Comparison of ENCODE assay signal across 1 cellular context in the genomic region with DNA sequence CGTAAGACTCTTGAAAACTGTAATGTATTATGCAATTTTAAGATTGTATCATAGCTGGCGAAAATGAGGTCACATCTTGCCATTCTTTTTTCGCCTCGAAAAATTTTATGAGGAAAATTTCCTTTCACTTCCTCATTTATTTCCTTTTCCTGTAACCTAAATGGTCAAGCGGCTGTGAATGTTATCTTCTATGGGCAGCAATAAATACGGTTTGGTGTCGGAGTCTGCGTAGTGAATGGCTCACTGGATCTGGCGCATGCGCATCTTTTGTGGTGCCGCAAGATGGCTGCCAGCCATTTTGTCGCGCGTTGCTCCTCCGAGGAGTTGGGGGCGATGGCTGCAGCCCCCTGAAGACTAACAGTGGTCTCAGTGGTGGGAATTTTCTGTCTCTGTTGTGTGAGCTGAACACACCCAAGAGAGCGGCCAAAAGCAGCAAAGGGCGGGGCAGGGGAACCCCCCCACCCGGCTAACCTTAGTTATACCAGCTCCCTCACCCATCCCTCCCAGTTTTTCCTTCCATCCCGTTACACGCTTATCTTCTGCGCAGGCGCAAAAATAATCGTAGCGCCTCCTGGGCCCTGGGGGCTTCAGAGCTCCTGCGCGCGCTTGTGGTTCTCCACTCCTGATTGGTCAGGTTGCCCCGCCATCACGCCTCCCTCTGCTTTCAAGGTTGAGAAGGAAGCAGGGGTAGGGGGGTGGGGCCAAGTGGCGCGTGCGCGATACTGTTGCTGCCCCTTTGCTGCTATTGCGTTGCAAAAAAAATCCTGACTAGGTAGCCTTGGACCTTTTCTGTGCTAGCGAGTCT.
TF ChIP-seq lines count a peak whose summit lies in the region.

A gene (plus strand): TSS at position 722 of the 805 bp plus-strand sequence. CDS start 568 bp downstream, outside the sequence.

TF ChIP-seq in HepG2, 621 proteins besides CTCF, POLR2A, EP300 and RAD21 (continued from another document and continues in another):
- TF ChIP-seq, protein P1, sequence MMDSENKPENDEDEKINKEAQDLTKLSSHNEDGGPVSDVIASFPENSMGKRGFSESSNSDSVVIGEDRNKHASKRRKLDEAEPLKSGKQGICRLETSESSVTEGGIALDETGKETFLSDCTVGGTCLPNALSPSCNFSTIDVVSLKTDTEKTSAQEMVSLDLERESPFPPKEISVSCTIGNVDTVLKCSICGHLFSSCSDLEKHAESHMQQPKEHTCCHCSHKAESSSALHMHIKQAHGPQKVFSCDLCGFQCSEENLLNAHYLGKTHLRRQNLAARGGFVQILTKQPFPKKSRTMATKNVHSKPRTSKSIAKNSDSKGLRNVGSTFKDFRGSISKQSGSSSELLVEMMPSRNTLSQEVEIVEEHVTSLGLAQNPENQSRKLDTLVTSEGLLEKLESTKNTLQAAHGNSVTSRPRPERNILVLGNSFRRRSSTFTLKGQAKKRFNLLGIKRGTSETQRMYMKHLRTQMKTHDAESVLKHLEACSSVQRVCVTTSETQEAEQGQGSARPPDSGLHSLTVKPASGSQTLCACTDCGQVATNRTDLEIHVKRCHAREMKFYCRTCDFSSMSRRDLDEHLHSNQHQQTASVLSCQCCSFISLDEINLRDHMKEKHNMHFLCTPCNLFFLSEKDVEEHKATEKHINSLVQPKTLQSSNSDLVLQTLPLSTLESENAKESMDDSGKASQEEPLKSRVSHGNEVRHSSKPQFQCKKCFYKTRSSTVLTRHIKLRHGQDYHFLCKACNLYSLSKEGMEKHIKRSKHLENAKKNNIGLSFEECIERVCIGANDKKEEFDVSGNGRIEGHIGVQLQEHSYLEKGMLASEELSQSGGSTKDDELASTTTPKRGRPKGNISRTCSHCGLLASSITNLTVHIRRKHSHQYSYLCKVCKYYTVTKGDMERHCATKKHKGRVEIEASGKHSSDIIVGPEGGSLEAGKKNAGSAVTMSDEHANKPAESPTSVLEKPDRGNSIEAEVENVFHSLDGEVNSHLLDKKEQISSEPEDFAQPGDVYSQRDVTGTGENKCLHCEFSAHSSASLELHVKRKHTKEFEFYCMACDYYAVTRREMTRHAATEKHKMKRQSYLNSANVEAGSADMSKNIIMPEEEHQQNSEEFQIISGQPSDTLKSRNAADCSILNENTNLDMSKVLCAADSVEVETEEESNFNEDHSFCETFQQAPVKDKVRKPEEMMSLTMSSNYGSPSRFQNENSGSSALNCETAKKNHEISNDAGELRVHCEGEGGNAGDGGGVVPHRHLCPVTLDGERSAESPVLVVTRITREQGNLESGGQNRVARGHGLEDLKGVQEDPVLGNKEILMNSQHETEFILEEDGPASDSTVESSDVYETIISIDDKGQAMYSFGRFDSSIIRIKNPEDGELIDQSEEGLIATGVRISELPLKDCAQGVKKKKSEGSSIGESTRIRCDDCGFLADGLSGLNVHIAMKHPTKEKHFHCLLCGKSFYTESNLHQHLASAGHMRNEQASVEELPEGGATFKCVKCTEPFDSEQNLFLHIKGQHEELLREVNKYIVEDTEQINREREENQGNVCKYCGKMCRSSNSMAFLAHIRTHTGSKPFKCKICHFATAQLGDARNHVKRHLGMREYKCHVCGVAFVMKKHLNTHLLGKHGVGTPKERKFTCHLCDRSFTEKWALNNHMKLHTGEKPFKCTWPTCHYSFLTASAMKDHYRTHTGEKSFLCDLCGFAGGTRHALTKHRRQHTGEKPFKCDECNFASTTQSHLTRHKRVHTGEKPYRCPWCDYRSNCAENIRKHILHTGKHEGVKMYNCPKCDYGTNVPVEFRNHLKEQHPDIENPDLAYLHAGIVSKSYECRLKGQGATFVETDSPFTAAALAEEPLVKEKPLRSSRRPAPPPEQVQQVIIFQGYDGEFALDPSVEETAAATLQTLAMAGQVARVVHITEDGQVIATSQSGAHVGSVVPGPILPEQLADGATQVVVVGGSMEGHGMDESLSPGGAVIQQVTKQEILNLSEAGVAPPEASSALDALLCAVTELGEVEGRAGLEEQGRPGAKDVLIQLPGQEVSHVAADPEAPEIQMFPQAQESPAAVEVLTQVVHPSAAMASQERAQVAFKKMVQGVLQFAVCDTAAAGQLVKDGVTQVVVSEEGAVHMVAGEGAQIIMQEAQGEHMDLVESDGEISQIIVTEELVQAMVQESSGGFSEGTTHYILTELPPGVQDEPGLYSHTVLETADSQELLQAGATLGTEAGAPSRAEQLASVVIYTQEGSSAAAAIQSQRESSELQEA (CRISPR knock-in tag; IDR thresholded peaks at IDR 0.05; ENCODE audit: not compliant biosample characterization) = no peak
- TF ChIP-seq ZNF549 (CRISPR knock-in tag; IDR thresholded peaks at IDR 0.05) (no peak), STAG1 (CRISPR knock-in tag; IDR thresholded peaks at IDR 0.05) (no peak), RARG (CRISPR knock-in tag; IDR thresholded peaks at IDR 0.05; ENCODE audit: low read depth) (no peak), DPF2 (CRISPR knock-in tag; IDR thresholded peaks at IDR 0.05; ENCODE audit: borderline replicate concordance, low read depth) (no peak), ZBTB7A (CRISPR knock-in tag; IDR thresholded peaks at IDR 0.05) (peak; percentile 60; the same call in 1 of the 2 replicates), ZNF17 (CRISPR knock-in tag; IDR thresholded peaks at IDR 0.05) (no peak), HNRNPK (IDR thresholded peaks at IDR 0.05; ENCODE audit: low read depth, low read length, poor library complexity, severe bottlenecking) (peak; percentile 31), HDAC1 (CRISPR knock-in tag; IDR thresholded peaks at IDR 0.05) (no peak), FOXC1 (CRISPR knock-in tag; IDR thresholded peaks at IDR 0.05; ENCODE audit: borderline replicate concordance) (0 out of 2 replicates have a peak, but pooled peaks have one; percentile 46), TP53 (CRISPR knock-in tag; conservative IDR thresholded peaks at IDR 0.05) (no peak), AGO1 (IDR thresholded peaks at IDR 0.05; ENCODE audit: low read depth, low read length, poor library complexity, severe bottlenecking) (no peak), SIX4 (CRISPR knock-in tag; IDR thresholded peaks at IDR 0.05) (no peak), HIVEP1 (CRISPR knock-in tag; IDR thresholded peaks at IDR 0.05) (0 out of 2 replicates have a peak, but pooled peaks have one; percentile 40), SSRP1 (CRISPR knock-in tag; IDR thresholded peaks at IDR 0.05) (no peak; the same call in 1 of the 2 replicates), ZSCAN22 (CRISPR knock-in tag; IDR thresholded peaks at IDR 0.05) (no peak), ZIK1 (CRISPR knock-in tag; IDR thresholded peaks at IDR 0.05; ENCODE audit: borderline replicate concordance, low read depth) (no peak; the same call in 1 of the 2 replicates), NFYB (CRISPR knock-in tag; IDR thresholded peaks at IDR 0.05) (peak; percentile 81), ARHGAP35 (CRISPR knock-in tag; IDR thresholded peaks at IDR 0.05; ENCODE audit: borderline replicate concordance) (no peak), ZNF253 (CRISPR knock-in tag; IDR thresholded peaks at IDR 0.05; ENCODE audit: borderline replicate concordance) (no peak), TOPORS (CRISPR knock-in tag; IDR thresholded peaks at IDR 0.05) (no peak), TEAD3 (CRISPR knock-in tag; optimal IDR thresholded peaks at IDR 0.05; ENCODE audit: borderline replicate concordance) (no peak), ZEB1 (IDR thresholded peaks at IDR 0.05; ENCODE audit: insufficient replicate concordance, low read depth) (no peak), TCF7 (IDR thresholded peaks at IDR 0.05; ENCODE audit: low read depth) (no peak), ZNF367 (CRISPR knock-in tag; IDR thresholded peaks at IDR 0.05; ENCODE audit: borderline replicate concordance) (0 out of 2 replicates have a peak, but pooled peaks have one; percentile 58), ZNF33B (CRISPR knock-in tag; IDR thresholded peaks at IDR 0.05) (no peak), ZNF772 (CRISPR knock-in tag; IDR thresholded peaks at IDR 0.05) (peak; percentile 84; the same call in 1 of the 2 replicates), ZNF552 (CRISPR knock-in tag; IDR thresholded peaks at IDR 0.05; ENCODE audit: borderline replicate concordance) (no peak), FOXK1 (CRISPR knock-in tag; IDR thresholded peaks at IDR 0.05; ENCODE audit: borderline replicate concordance, low read depth) (peak; percentile 30; the same call in 1 of the 2 replicates)
- TF ChIP-seq, protein P2, sequence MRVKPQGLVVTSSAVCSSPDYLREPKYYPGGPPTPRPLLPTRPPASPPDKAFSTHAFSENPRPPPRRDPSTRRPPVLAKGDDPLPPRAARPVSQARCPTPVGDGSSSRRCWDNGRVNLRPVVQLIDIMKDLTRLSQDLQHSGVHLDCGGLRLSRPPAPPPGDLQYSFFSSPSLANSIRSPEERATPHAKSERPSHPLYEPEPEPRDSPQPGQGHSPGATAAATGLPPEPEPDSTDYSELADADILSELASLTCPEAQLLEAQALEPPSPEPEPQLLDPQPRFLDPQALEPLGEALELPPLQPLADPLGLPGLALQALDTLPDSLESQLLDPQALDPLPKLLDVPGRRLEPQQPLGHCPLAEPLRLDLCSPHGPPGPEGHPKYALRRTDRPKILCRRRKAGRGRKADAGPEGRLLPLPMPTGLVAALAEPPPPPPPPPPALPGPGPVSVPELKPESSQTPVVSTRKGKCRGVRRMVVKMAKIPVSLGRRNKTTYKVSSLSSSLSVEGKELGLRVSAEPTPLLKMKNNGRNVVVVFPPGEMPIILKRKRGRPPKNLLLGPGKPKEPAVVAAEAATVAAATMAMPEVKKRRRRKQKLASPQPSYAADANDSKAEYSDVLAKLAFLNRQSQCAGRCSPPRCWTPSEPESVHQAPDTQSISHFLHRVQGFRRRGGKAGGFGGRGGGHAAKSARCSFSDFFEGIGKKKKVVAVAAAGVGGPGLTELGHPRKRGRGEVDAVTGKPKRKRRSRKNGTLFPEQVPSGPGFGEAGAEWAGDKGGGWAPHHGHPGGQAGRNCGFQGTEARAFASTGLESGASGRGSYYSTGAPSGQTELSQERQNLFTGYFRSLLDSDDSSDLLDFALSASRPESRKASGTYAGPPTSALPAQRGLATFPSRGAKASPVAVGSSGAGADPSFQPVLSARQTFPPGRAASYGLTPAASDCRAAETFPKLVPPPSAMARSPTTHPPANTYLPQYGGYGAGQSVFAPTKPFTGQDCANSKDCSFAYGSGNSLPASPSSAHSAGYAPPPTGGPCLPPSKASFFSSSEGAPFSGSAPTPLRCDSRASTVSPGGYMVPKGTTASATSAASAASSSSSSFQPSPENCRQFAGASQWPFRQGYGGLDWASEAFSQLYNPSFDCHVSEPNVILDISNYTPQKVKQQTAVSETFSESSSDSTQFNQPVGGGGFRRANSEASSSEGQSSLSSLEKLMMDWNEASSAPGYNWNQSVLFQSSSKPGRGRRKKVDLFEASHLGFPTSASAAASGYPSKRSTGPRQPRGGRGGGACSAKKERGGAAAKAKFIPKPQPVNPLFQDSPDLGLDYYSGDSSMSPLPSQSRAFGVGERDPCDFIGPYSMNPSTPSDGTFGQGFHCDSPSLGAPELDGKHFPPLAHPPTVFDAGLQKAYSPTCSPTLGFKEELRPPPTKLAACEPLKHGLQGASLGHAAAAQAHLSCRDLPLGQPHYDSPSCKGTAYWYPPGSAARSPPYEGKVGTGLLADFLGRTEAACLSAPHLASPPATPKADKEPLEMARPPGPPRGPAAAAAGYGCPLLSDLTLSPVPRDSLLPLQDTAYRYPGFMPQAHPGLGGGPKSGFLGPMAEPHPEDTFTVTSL (CRISPR knock-in tag; IDR thresholded peaks at IDR 0.05; ENCODE audit: borderline replicate concordance) = no peak
- TF ChIP-seq, protein P3, sequence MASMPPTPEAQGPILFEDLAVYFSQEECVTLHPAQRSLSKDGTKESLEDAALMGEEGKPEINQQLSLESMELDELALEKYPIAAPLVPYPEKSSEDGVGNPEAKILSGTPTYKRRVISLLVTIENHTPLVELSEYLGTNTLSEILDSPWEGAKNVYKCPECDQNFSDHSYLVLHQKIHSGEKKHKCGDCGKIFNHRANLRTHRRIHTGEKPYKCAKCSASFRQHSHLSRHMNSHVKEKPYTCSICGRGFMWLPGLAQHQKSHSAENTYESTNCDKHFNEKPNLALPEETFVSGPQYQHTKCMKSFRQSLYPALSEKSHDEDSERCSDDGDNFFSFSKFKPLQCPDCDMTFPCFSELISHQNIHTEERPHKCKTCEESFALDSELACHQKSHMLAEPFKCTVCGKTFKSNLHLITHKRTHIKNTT (CRISPR knock-in tag; IDR thresholded peaks at IDR 0.05) = no peak
- TF ChIP-seq, protein P4, sequence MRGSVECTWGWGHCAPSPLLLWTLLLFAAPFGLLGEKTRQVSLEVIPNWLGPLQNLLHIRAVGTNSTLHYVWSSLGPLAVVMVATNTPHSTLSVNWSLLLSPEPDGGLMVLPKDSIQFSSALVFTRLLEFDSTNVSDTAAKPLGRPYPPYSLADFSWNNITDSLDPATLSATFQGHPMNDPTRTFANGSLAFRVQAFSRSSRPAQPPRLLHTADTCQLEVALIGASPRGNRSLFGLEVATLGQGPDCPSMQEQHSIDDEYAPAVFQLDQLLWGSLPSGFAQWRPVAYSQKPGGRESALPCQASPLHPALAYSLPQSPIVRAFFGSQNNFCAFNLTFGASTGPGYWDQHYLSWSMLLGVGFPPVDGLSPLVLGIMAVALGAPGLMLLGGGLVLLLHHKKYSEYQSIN (CRISPR knock-in tag; IDR thresholded peaks at IDR 0.05; ENCODE audit: borderline replicate concordance) = no peak
- TF ChIP-seq, protein P5, sequence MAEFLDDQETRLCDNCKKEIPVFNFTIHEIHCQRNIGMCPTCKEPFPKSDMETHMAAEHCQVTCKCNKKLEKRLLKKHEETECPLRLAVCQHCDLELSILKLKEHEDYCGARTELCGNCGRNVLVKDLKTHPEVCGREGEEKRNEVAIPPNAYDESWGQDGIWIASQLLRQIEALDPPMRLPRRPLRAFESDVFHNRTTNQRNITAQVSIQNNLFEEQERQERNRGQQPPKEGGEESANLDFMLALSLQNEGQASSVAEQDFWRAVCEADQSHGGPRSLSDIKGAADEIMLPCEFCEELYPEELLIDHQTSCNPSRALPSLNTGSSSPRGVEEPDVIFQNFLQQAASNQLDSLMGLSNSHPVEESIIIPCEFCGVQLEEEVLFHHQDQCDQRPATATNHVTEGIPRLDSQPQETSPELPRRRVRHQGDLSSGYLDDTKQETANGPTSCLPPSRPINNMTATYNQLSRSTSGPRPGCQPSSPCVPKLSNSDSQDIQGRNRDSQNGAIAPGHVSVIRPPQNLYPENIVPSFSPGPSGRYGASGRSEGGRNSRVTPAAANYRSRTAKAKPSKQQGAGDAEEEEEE (CRISPR knock-in tag; IDR thresholded peaks at IDR 0.05; ENCODE audit: borderline replicate concordance) = no peak
